In the genomic region with DNA sequence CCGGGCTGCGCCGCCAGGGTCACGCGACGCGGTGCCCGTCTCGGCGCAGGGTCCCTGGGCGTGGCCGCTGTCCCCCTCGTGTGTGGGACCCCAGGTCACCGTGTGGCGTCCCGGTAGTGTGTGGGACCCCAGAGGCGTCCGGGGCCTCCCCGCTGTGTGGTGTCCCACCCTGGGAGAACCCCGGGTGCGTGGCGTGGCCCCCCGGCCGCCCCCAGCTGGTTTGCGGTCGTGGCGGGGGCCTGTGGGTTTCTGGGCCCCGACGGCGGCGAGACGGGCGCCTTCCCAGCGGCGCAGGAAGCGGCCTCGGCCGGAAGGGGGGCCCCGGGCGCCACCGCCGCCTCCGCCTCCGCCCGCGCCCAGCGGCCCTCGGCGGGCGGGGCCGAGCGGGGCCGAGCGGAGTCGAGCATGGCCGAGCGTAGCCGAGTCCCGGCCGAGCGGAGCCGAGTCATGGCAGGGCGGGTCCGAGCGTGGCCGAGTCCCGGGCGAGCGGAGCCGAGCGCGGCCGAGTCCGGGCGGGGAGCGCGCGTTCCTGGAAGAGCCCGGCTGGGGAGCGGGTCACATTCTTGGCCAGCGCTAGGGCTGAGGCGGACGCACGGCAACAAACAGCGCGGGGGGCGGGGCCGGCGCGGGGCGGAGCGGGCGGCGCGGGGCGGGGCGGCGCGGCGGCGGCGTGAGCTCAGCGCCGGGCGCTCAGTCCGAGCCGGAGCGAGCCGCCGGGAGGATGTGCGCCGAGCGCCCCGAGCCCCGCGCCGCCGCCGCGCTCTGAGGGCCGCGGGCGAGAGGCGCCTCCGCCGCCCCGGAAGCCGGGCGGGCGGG, we compare ENCODE assay signal across 8 cellular contexts. TPM values are rescaled to one million over a fixed set of nuclear protein-coding genes. Genes with fewer than 3 reads are reported as not detected.
A peak's percentile ranks its signal among the peaks of the same experiment; 100 is the strongest.
DNase-seq lines count a peak whose midpoint lies in the region; ATAC-seq, FAIRE-seq and TF ChIP-seq lines count a peak whose summit lies in the region.

No MANE protein-coding gene starts in this region.

- no peak overlapping the region for H3K14ac ChIP-seq in H1 (ENCODE audit: insufficient read length)

- H3K4me2 ChIP-seq in H1 (ENCODE audit: insufficient read depth in 1 of 2, low read depth in 2 of 2, low read length in 2 of 2) = peak overlapping the region; percentile 84 to 92

- peak overlapping the region; percentile 97; the same call in 1 of the 2 replicates for H2AK5ac ChIP-seq in H1 (ENCODE audit: low read depth, low read length)

- H3K4me1 ChIP-seq in H1 (replicated peaks in 1 of 4; ENCODE audit: control insufficient read depth in 3 of 4, insufficient read depth in 4 of 4, low read length in 3 of 4) = peaks cover 0 to 32% (median 24%) of the 10 kb centered on the region in 4 experiments; a peak in 6 of 7 replicates

- TF ChIP-seq POLR2A in H1 (IDR thresholded peaks at IDR 0.05; ENCODE audit: control extremely low read depth in 1 of 2, low read depth in 2 of 2, low read length in 2 of 2) = peak in 1 of 2 experiments; percentile 63; a peak in 2 of 3 replicates

- H3K27ac ChIP-seq in H1 (ENCODE audit: low read depth, low read length) = peak overlapping the region; percentile 81; the same call in 1 of the 2 replicates

- H2BK120ac ChIP-seq in H1 (replicated peaks; ENCODE audit: low read depth, low read length) = no peak overlapping the region

- H4K5ac ChIP-seq in H1 (ENCODE audit: insufficient read length, low read depth, low read length) = peak overlapping the region; percentile 41

- H3K23ac ChIP-seq in H1 (ENCODE audit: insufficient read length) = no peak overlapping the region

- no peak overlapping the region for H2BK15ac ChIP-seq in H1 (ENCODE audit: low read length)

- no peaks in the 10 kb centered on the region for H3K27me3 ChIP-seq in H1 (replicated peaks in 1 of 4; ENCODE audit: control insufficient read depth in 3 of 4, extremely low read depth in 1 of 4, insufficient read depth in 3 of 4, low read length in 3 of 4)

- peak overlapping the region; percentile 86 for H3K56ac ChIP-seq in H1 (replicated peaks; ENCODE audit: insufficient read length, low read depth, low read length)

- H3K4me3 ChIP-seq in H1 (ENCODE audit: extremely low read depth in 1 of 4, insufficient read depth in 2 of 4, low read depth in 3 of 4, low read length in 4 of 4) = peak overlapping the region; percentile 47 to 83 (median 68)

- peak in 1 of 2 experiments; percentile 91; a peak in 1 of 3 replicates for TF ChIP-seq EP300 in H1 (IDR thresholded peaks at IDR 0.05; ENCODE audit: borderline replicate concordance in 1 of 2, low read depth in 2 of 2, low read length in 2 of 2)

- H3K79me2 ChIP-seq in H1 (ENCODE audit: control insufficient read depth in 1 of 2, insufficient read depth in 2 of 2, low read length in 2 of 2) = peaks cover 30 to 40% of the 10 kb centered on the region in 2 experiments

- peak overlapping the region; percentile 94; the same call in 1 of the 2 replicates for H2BK5ac ChIP-seq in H1 (ENCODE audit: low read depth, low read length)

- POLR2A ChIA-PET in H1 (lab: Charles Lee; ENCODE audit: partially characterized antibody) = interaction anchor here (0.6 to 1.8 kb wide), 7 partner anchors 13 to 77 kb away, joined by 3 to 6 read pairs (median 3); no protein-coding TSS in a partner anchor

- peak overlapping the region; percentile 93 for H4K91ac ChIP-seq in H1 (replicated peaks; ENCODE audit: insufficient read length, low read length)

- TF ChIP-seq CTCF in H1 (IDR thresholded peaks at IDR 0.05; ENCODE audit: control extremely low read depth in 1 of 3, insufficient read depth in 1 of 3, low read depth in 1 of 3, low read length in 3 of 3) = no peak

- H3K36me3 ChIP-seq in H1 (ENCODE audit: control insufficient read depth in 2 of 4, insufficient read depth in 4 of 4, low read length in 3 of 4) = no peaks in the 10 kb centered on the region

- no peaks in the 10 kb centered on the region for H3K9me3 ChIP-seq in H1 (ENCODE audit: insufficient read depth in 2 of 2, low read depth in 1 of 2, low read length in 1 of 2)

- peak overlapping the region; percentile 50; the same call in 1 of the 2 replicates for H2BK12ac ChIP-seq in H1 (ENCODE audit: low read depth, low read length)

- DNase-seq in Caki2 (ENCODE audit: low read depth) (peak; percentile 93), HT1080 (ENCODE audit: low read depth) (peak; percentile 91), NOMO-1 treated with dmso at 0.1 percent for 144 hours (lab: John Stamatoyannopoulos, UW; ENCODE audit: unreplicated experiment) (peak; percentile 97), H1 (ENCODE audit: low read depth in 1 of 2, low spot score in 2 of 2) (peak; percentile 83 to 98), mesenteric fat pad (ENCODE audit: low spot score) (peak; percentile 100)
- peak; percentile 80 for DNase-seq in activated CD8-positive, alpha-beta memory T cell treated with anti-CD3 and anti-CD28 coated beads, Interleukin-2, amount 50 U/mL, for 1 hour (ENCODE audit: extremely low read depth)
- peak; percentile 89 for DNase-seq in stimulated activated CD8-positive, alpha-beta memory T cell treated with anti-CD3 and anti-CD28 coated beads, Interleukin-12 subunit alpha, Interleukin-12 subunit beta, amount 100 ng/mL, for 4 hours (ENCODE audit: low read depth)

- CTCF ChIA-PET in H1 (lab: Charles Lee; ENCODE audit: partially characterized antibody) = interaction anchor here (1.5 kb wide), 1 partner anchor 15 kb away, joined by 3 read pairs; no protein-coding TSS in a partner anchor

- H3K18ac ChIP-seq in H1 (ENCODE audit: extremely low read depth, low read length) = no peak overlapping the region; the same call in 1 of the 2 replicates

- peak in 1 of 2 experiments; percentile 24; a peak in 2 of 4 replicates for TF ChIP-seq RAD21 in H1 (IDR thresholded peaks at IDR 0.05 in 1 of 2, conservative IDR thresholded peaks at IDR 0.05 in 1 of 2; ENCODE audit: low read depth in 2 of 2, low read length in 2 of 2)

- in situ Hi-C loops in Caki2 (cut with HindIII; ENCODE audit: low pct_unique_long_range_greater_than_20kb, low sequenced_read_pairs) = no loop called here

- peaks cover 31 to 38% of the 10 kb centered on the region in 2 experiments for H4K20me1 ChIP-seq in H1 (replicated peaks in 1 of 2; ENCODE audit: control insufficient read depth in 1 of 2, insufficient read depth in 2 of 2, low read length in 2 of 2)

- H3K79me1 ChIP-seq in H1 (ENCODE audit: low read depth, low read length) = peaks cover 11% of the 10 kb centered on the region

- H2AFZ ChIP-seq in H1 (ENCODE audit: low read length) = no peak overlapping the region

- H3K9ac ChIP-seq in H1 (replicated peaks in 1 of 4; ENCODE audit: extremely low read depth in 1 of 4, low read depth in 3 of 4, low read length in 3 of 4) = peak overlapping the region in 3 of 4 experiments; percentile 62 to 78 (median 75); a peak in 5 of 7 replicates

- no peak overlapping the region for H2BK20ac ChIP-seq in H1 (ENCODE audit: low read length)

- peaks cover 29% of the 10 kb centered on the region for H3K23me2 ChIP-seq in H1 (ENCODE audit: low read depth, low read length)

- ATAC-seq in GM21381 (IDR thresholded peaks at IDR 0.05; ENCODE audit: unreplicated experiment) = peak; percentile 87

- peak overlapping the region; percentile 95 for H4K8ac ChIP-seq in H1 (ENCODE audit: extremely low read depth, insufficient read depth, low read length)

- no peak for FAIRE-seq in H1 (lab: Jason Lieb, UNC)

- WGBS in H1 (ENCODE audit: extremely low coverage in 1 of 2, insufficient coverage in 1 of 2, insufficient read length in 1 of 2, insufficient replicate concordance in 2 of 2, low coverage in 1 of 2, low lambda C conversion rate in 2 of 2, missing lambda C conversion rate in 1 of 2), 2 experiments = 3% methylated on average over 28 of the region's 130 CpGs; no CpG with 5 or more reads in 1 of the 2 experiments

- peak overlapping the region; percentile 69 for H3K4ac ChIP-seq in H1 (replicated peaks; ENCODE audit: insufficient read length, low read depth, low read length)

TF ChIP-seq in H1, 55 proteins besides CTCF, POLR2A, EP300 and RAD21 (continues in another document):
- TF ChIP-seq HDAC6 (IDR thresholded peaks at IDR 0.05; ENCODE audit: low read depth, low read length) = no peak

RNA-seq across cellular contexts. Expression of a gene that starts 0.6 kb away (rescaled TPM):
- 4.8 and 5.6 TPM in 2 replicates for total RNA-seq in Caki2 (2014; rRNA removed; shearing (Covaris generic); ENCODE audit: low replicate concordance)
- 12.7 and 18.0 TPM in 2 replicates for total RNA-seq in HT1080 (2014; rRNA removed; shearing (Covaris generic))
- 31.5 and 38.2 TPM in 2 replicates for polyA plus RNA-seq in HT1080 (2015; cell fraction: cytosol; rRNA removed)
- 34.2 and 36.7 TPM in 2 replicates for polyA plus RNA-seq in HT1080 (2015; cell fraction: nucleus; rRNA removed)
- 80.2 and 87.6 TPM in 2 replicates for total RNA-seq in H1 (2021; fragmentation: NEBNext Ultra II Directional; extraction: Animal tissue kit (Norgen Biotek cat#: 25700))
- polyA plus RNA-seq in H1 (2011; rRNA removed) = 8.3 and 14.5 TPM in 2 replicates
- polyA plus RNA-seq in H1 (2011; cell fraction: cytosol; rRNA removed) = 8.6 TPM
- polyA plus RNA-seq in H1 (2011; cell fraction: nucleus; rRNA removed) = 19.2 TPM
- polyA plus RNA-seq in H1 (2012, experiment 1 of 2) = 24.8 to 35.9 TPM (median 32.3 TPM) in 4 replicates
- 36.5 TPM for polyA plus RNA-seq in H1 (2012, experiment 2 of 2)
- polyA plus RNA-seq in H1 (2013, experiment 1 of 2) = 40.2 TPM
- 39.7 TPM for polyA plus RNA-seq in H1 (2013, experiment 2 of 2)
- 6.3 and 7.3 TPM in 2 replicates for polyA minus RNA-seq in H1 (2011; rRNA and poly(A)+ RNA removed)
- polyA minus RNA-seq in H1 (2011; cell fraction: cytosol; rRNA and poly(A)+ RNA removed) = 30.0 TPM
- polyA minus RNA-seq in H1 (2011; cell fraction: nucleus; rRNA and poly(A)+ RNA removed) = 27.1 TPM
- 101 TPM for total RNA-seq in mesenteric fat pad

RNA-seq across cellular contexts. Expression of a gene that starts 33.0 kb away (rescaled TPM):
- total RNA-seq in Caki2 (2014; rRNA removed; shearing (Covaris generic); ENCODE audit: low replicate concordance) = 130 and 184 TPM in 2 replicates
- total RNA-seq in HT1080 (2014; rRNA removed; shearing (Covaris generic)) = 38.4 and 51.9 TPM in 2 replicates
- 115 and 132 TPM in 2 replicates for polyA plus RNA-seq in HT1080 (2015; cell fraction: cytosol; rRNA removed)
- 46.8 and 47.5 TPM in 2 replicates for polyA plus RNA-seq in HT1080 (2015; cell fraction: nucleus; rRNA removed)
- total RNA-seq in H1 (2021; fragmentation: NEBNext Ultra II Directional; extraction: Animal tissue kit (Norgen Biotek cat#: 25700)) = 99.8 and 103 TPM in 2 replicates
- 58.4 and 106 TPM in 2 replicates for polyA plus RNA-seq in H1 (2011; rRNA removed)
- polyA plus RNA-seq in H1 (2011; cell fraction: cytosol; rRNA removed) = 49.4 TPM
- polyA plus RNA-seq in H1 (2011; cell fraction: nucleus; rRNA removed) = 69.8 TPM
- 51.1 to 69.6 TPM (median 60.7 TPM) in 4 replicates for polyA plus RNA-seq in H1 (2012, experiment 1 of 2)
- 65.5 TPM for polyA plus RNA-seq in H1 (2012, experiment 2 of 2)
- 95.7 TPM for polyA plus RNA-seq in H1 (2013, experiment 1 of 2)
- polyA plus RNA-seq in H1 (2013, experiment 2 of 2) = 90.2 TPM
- polyA minus RNA-seq in H1 (2011; rRNA and poly(A)+ RNA removed) = 5.5 and 6.4 TPM in 2 replicates
- 32.8 TPM for polyA minus RNA-seq in H1 (2011; cell fraction: cytosol; rRNA and poly(A)+ RNA removed)
- polyA minus RNA-seq in H1 (2011; cell fraction: nucleus; rRNA and poly(A)+ RNA removed) = 18.1 TPM
- 42.6 TPM for total RNA-seq in mesenteric fat pad

Comparison
In these comparisons a context has a peak if more than half of its experiments do, and no peak if none do; other contexts are left out.
1. Peak in every context shown above with its lines: DNase-seq, ATAC-seq, H3K4me3 ChIP-seq and H3K27ac ChIP-seq.